16 cellular contexts compared by ENCODE assay signal in the genomic region with DNA sequence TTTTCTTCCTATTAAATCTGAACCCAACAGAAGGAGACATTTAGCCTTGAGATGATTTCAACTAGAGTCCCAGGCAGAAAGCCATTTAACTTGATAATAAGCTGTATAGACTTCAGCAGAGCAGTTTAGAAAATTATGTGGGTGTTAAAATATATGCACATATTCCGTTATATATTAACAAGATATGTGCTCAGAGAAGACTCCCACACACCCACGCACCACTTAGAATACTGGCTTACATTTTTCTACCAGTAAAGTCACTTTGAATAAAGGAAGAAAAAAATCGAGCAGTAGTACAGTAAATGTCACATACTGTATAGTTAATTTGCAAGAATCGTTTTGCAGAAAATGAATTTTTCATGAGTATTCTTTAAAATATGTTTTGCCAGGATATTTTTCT.
"Had no signal": no experiment of that assay in that cellular context is flagged by ENCODE, and none has a peak within 500 bp of the region (broad histone marks: within the 10 kb centered on the region; RNA-seq: fewer than 3 reads in every experiment).

No MANE protein-coding gene starts in this region.

- H3K9me3 ChIP-seq: colonic mucosa, thyroid gland had no signal

- H3K4me3 ChIP-seq: colonic mucosa, skin epidermis, thyroid gland had no signal

- DNase-seq: activated CD4-positive, alpha-beta T cell treated with anti-CD3 and anti-CD28 coated beads for 1 hour; activated CD4-positive, alpha-beta T cell treated with anti-CD3 and anti-CD28 coated beads, Interleukin-2, amount 50 U/mL, for 4 hours; activated naive CD4-positive, alpha-beta T cell; activated naive CD8-positive, alpha-beta T cell treated with anti-CD3 and anti-CD28 coated beads, Interleukin-2, amount 10 ng/mL, durations not matched to agents 7 days and 5 days; activated T-cell treated with anti-CD3 and anti-CD28 coated beads for 4 hours; central memory CD4-positive, alpha-beta T cell; colonic mucosa; hippocampal formation; stimulated activated CD4-positive, alpha-beta T cell treated with anti-CD3 and anti-CD28 coated beads, Interleukin-15, amount 100 ng/mL, for 24 hours; stimulated activated CD4-positive, alpha-beta T cell treated with anti-CD3 and anti-CD28 coated beads, Interleukin-4, amount 100 ng/mL, for 1 hour; stimulated activated naive B cell treated with anti-CD40 and anti-IgM and Interleukin-4, amounts not matched to agents 10 μg/mL and 1 μg/mL and 100 μg/mL, for 72 hours; thyroid gland had no signal

- ATAC-seq: esophagus mucosa; natural killer cell treated with Interleukin-12 subunit alpha and Interleukin-12 subunit beta and Interleukin-15 and Interleukin-18, amount 100 ng/mL, for 72 hours; stimulated activated naive B cell treated with anti-CD40 and anti-IgM and Interleukin-4, amounts not matched to agents 10 μg/mL and 1 μg/mL and 100 μg/mL, for 72 hours had no signal

- H3K27me3 ChIP-seq: colonic mucosa, thyroid gland had no signal

- H3K4me1 ChIP-seq: colonic mucosa, thyroid gland had no signal

- H3K27ac ChIP-seq: colonic mucosa, skin epidermis, thyroid gland, VCaP had no signal

- H3K36me3 ChIP-seq: colonic mucosa, thyroid gland had no signal
